24 cellular contexts compared by ENCODE assay signal in genomic region chr18:64253222-64253621, GRCh38.
"Had no signal": no experiment of that assay in that cellular context is flagged by ENCODE, and none has a peak within 500 bp of the region (broad histone marks: within the 10 kb centered on the region; RNA-seq: fewer than 3 reads in every experiment).

No MANE protein-coding gene starts in this region.

- DNase-seq: effector CD8-positive, alpha-beta T cell; endodermal cell; foreskin keratinocyte; heart left ventricle; kidney; mesenchymal stem cell; mucosa of descending colon; naive B cell; sigmoid colon; stimulated activated CD4-positive, alpha-beta T cell treated with anti-CD3 and anti-CD28 coated beads, Interleukin-2, amount 100 ng/mL, for 24 hours; stimulated activated CD4-positive, alpha-beta T cell treated with anti-CD3 and anti-CD28 coated beads, Interleukin-4, amount 100 ng/mL, for 24 hours; stimulated activated naive CD4-positive, alpha-beta T cell treated with Interleukin-2 at 50 U/mL for 16 hours; stomach; thyroid gland; trophoblast cell had no signal

- H3K36me3 ChIP-seq: esophagus muscularis mucosa, gastroesophageal sphincter, heart left ventricle, neural progenitor cell, prostate gland, right atrium auricular region, sigmoid colon, stomach, thyroid gland, vagina had no signal

- ATAC-seq: foreskin keratinocyte; gastroesophageal sphincter; heart left ventricle; mucosa of descending colon; stimulated activated effector memory CD8-positive, alpha-beta T cell treated with anti-CD3 and anti-CD28 coated beads, Interleukin-12 subunit alpha, Interleukin-12 subunit beta, amount 100 ng/mL, for 72 hours had no signal

- H3K27ac ChIP-seq: esophagus muscularis mucosa, foreskin keratinocyte, gastroesophageal sphincter, heart left ventricle, hepatocyte, neural progenitor cell, parathyroid adenoma, prostate gland, right atrium auricular region, sigmoid colon, stomach, thyroid gland, vagina had no signal

- H3K4me3 ChIP-seq: esophagus muscularis mucosa, gastroesophageal sphincter, heart left ventricle, hepatocyte, mucosa of descending colon, neural progenitor cell, prostate gland, right atrium auricular region, sigmoid colon, stomach, thyroid gland, vagina had no signal

- H3K4me1 ChIP-seq: esophagus muscularis mucosa, foreskin keratinocyte, gastroesophageal sphincter, heart left ventricle, neural progenitor cell, parathyroid adenoma, prostate gland, right atrium auricular region, sigmoid colon, stomach, thyroid gland, vagina had no signal

- H3K27me3 ChIP-seq: esophagus muscularis mucosa, foreskin keratinocyte, gastroesophageal sphincter, heart left ventricle, hepatocyte, neural progenitor cell, right atrium auricular region, sigmoid colon, stomach, thyroid gland, vagina had no signal

- H3K9me3 ChIP-seq: esophagus muscularis mucosa, gastroesophageal sphincter, heart left ventricle, mucosa of descending colon, prostate gland, right atrium auricular region, sigmoid colon, stomach, thyroid gland, vagina had no signal
